ENCODE assay signal across 20 cellular contexts in the genomic region with DNA sequence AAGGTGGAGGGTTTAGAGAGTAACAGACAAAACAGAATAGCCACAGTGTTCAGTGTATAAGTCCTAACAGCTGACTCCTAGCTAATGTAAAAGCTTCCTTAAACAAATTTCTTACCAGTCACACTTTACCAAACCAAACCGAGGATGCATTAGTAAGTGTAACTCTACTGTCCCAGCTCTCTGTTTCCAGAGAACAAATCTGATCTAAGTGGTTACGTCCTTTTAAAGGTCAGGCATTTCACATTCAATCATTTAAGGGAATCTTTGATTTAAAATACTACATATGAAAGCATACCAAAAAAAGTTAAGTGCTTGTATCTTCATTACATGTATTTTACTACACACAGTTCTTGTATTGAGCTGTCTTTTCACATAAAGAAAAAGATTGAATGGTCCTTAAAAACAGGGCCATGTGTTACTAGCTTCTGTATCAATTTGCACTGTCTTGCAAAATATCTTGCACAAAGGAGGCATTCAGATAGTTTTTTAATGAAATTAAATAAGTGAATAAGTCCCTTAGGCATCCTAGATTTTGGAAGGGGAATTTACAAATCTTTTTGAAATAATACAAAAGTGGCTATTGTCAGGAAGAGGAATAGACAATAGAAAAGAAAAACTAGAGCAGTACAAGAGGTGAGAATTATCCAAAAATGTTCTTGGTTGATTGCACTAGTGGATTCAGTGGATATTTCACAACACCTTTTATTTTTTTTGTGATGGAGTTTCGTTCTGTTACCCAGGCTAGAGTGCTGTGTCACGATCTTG. TPM values are rescaled to one million over a fixed set of nuclear protein-coding genes. Genes with fewer than 3 reads are reported as not detected.
DNase-seq lines count a peak whose midpoint lies in the region; FAIRE-seq and TF ChIP-seq lines count a peak whose summit lies in the region.
"Had no signal": no experiment of that assay in that cellular context is flagged by ENCODE, and none has a peak within 500 bp of the region (broad histone marks: within the 10 kb centered on the region; RNA-seq: fewer than 3 reads in every experiment).

No MANE protein-coding gene starts in this region.

- H3K9me3 Mint-ChIP-seq in nephron (no peaks in the 10 kb centered on the region), osteocyte (ENCODE audit: unreplicated experiment) (no peaks in the 10 kb centered on the region)
- H3K9me3 Mint-ChIP-seq: activated naive CD4-positive, alpha-beta T cell treated with anti-CD3 and anti-CD28 coated beads, Interleukin-2, amount 10 ng/mL, durations not matched to agents 7 days and 5 days; CD4-positive, alpha-beta T cell had no signal

- DNase-seq in Caki2 (ENCODE audit: low read depth) (peak; percentile 27), OCI-M1 (lab: John Stamatoyannopoulos, UW) (peak; percentile 68), epidermal melanocyte (ENCODE audit: insufficient read length, low spot score) (peak; percentile 36), osteocyte (ENCODE audit: extremely low spot score, unreplicated experiment) (no peak), RCC 7860 (ENCODE audit: low spot score) (no peak), NAMALWA (ENCODE audit: low spot score) (no peak), mucosa of gallbladder (ENCODE audit: low spot score) (no peak)
- DNase-seq: activated CD8-positive, alpha-beta T cell treated with anti-CD3 and anti-CD28 coated beads, Interleukin-2, amount 10 ng/mL, durations not matched to agents 7 days and 5 days; activated naive CD4-positive, alpha-beta T cell treated with anti-CD3 and anti-CD28 coated beads, Interleukin-2, amount 10 ng/mL, durations not matched to agents 7 days and 5 days; CD4-positive, alpha-beta T cell; DMS153; erythroblast; naive B cell; NCI-H2171 treated with DMSO at 0.1 percent for 48 hours; NCI-H526 treated with DMSO at 0.1 percent for 48 hours; ovary; sigmoid colon had no signal

- H3K27me3 Mint-ChIP-seq in nephron (ENCODE audit: low read depth) (no peaks in the 10 kb centered on the region), osteocyte (ENCODE audit: unreplicated experiment) (no peaks in the 10 kb centered on the region)
- H3K27me3 Mint-ChIP-seq: activated naive CD4-positive, alpha-beta T cell treated with anti-CD3 and anti-CD28 coated beads, Interleukin-2, amount 10 ng/mL, durations not matched to agents 7 days and 5 days; CD4-positive, alpha-beta T cell; naive B cell had no signal

- FAIRE-seq in RCC 7860 (lab: Jason Lieb, UNC), result no peak
- FAIRE-seq: G401.6, keratinocyte had no signal

- in situ Hi-C loops in Caki2 (cut with HindIII; ENCODE audit: low pct_unique_long_range_greater_than_20kb, low sequenced_read_pairs), result no loop called here

- no peak overlapping the region for H3K4me3 Mint-ChIP-seq in nephron
- H3K4me3 Mint-ChIP-seq in osteocyte (ENCODE audit: unreplicated experiment), result no peak overlapping the region
- H3K4me3 Mint-ChIP-seq: activated CD8-positive, alpha-beta T cell treated with anti-CD3 and anti-CD28 coated beads, Interleukin-2, amount 10 ng/mL, durations not matched to agents 7 days and 5 days; activated naive CD4-positive, alpha-beta T cell treated with anti-CD3 and anti-CD28 coated beads, Interleukin-2, amount 10 ng/mL, durations not matched to agents 7 days and 5 days; CD4-positive, alpha-beta T cell; naive B cell had no signal

- TF ChIP-seq CTCF in nephron (IDR thresholded peaks at IDR 0.05; ENCODE audit: unreplicated experiment in 3 of 3) (no peak), osteocyte (IDR thresholded peaks at IDR 0.05) (no peak)

- H3K4me1 Mint-ChIP-seq in nephron (peaks cover 6% of the 10 kb centered on the region), osteocyte (ENCODE audit: unreplicated experiment) (no peaks in the 10 kb centered on the region)

- H3K36me3 Mint-ChIP-seq in nephron (ENCODE audit: low read depth) (peaks cover 20% of the 10 kb centered on the region), osteocyte (ENCODE audit: unreplicated experiment) (peaks cover 18% of the 10 kb centered on the region)

- H3K27ac Mint-ChIP-seq in nephron (peak overlapping the region; percentile 35 to 91 (median 46)), osteocyte (ENCODE audit: unreplicated experiment) (no peak overlapping the region)
- H3K27ac Mint-ChIP-seq: activated CD8-positive, alpha-beta T cell treated with anti-CD3 and anti-CD28 coated beads, Interleukin-2, amount 10 ng/mL, durations not matched to agents 7 days and 5 days; activated naive CD4-positive, alpha-beta T cell treated with anti-CD3 and anti-CD28 coated beads, Interleukin-2, amount 10 ng/mL, durations not matched to agents 7 days and 5 days; CD4-positive, alpha-beta T cell had no signal

RNA-seq across cellular contexts. Expression of a gene that starts 58.4 kb away (rescaled TPM):
- total RNA-seq in Caki2 (2014; rRNA removed; shearing (Covaris generic); ENCODE audit: low replicate concordance), result 0.41 and 1.1 TPM in 2 replicates
- 0.54 and 0.73 TPM in 2 replicates for total RNA-seq in osteocyte
- 250 TPM for total RNA-seq in mucosa of gallbladder

Comparison
In these comparisons a context has a peak if more than half of its experiments do, and no peak if none do; other contexts are left out.
1. DNase-seq: peak in Caki2 (single experiment), OCI-M1 (single experiment) and epidermal melanocyte (single experiment); none in osteocyte (single experiment), RCC 7860 (single experiment), NAMALWA (single experiment) and mucosa of gallbladder (single experiment).
2. RNA of a gene that starts 58.4 kb away (total RNA-seq): 250 TPM in mucosa of gallbladder (single experiment); 0.54 to 0.73 TPM in osteocyte and 0.41 to 1.1 TPM in Caki2; every median in the first group is over 100 times any median in the second.